In the genomic region with DNA sequence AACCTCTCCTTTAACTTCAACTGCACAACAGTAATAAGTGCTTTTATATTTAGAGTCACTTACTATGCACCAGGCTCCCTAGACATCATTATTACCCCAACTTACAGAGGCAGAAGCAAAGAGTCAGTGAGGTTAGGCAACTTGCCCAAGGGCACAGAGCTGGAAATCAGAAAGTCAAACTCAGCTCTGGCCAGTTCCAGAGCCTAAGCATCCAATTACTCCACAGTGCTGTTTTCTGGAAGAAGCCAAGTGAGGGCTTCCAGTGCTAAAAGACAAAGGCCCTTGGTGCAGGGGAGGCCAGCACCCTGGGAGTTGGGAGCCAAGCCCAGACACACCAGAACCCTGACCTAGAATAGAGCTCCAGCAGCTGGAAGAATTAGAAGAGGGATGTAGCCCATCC, we compare ENCODE assay signal across 16 cellular contexts.
"Had no signal": no experiment of that assay in that cellular context is flagged by ENCODE, and none has a peak within 500 bp of the region (broad histone marks: within the 10 kb centered on the region; RNA-seq: fewer than 3 reads in every experiment).

No MANE protein-coding gene starts in this region.

- H3K27me3 Mint-ChIP-seq: effector memory CD8-positive, alpha-beta T cell; naive thymus-derived CD8-positive, alpha-beta T cell had no signal

- H3K4me3 Mint-ChIP-seq: effector memory CD8-positive, alpha-beta T cell; naive thymus-derived CD8-positive, alpha-beta T cell; type B pancreatic cell had no signal

- H3K36me3 Mint-ChIP-seq: type B pancreatic cell had no signal

- DNase-seq: cortex of kidney; effector memory CD8-positive, alpha-beta T cell; gastrocnemius medialis; glutamatergic neuron; left lung; lower lobe of right lung; mesenchymal stem cell; naive thymus-derived CD8-positive, alpha-beta T cell; posterior cingulate gyrus; stimulated activated naive CD4-positive, alpha-beta T cell treated with Interleukin-2 at 50 U/mL for 16 hours; thyroid gland had no signal

- H3K27ac Mint-ChIP-seq: type B pancreatic cell had no signal

- H3K4me1 ChIP-seq: esophagus muscularis mucosa, gastrocnemius medialis, left lung, lower lobe of right lung, thyroid gland had no signal

- H3K4me3 ChIP-seq: esophagus muscularis mucosa, gastrocnemius medialis, left lung, lower lobe of right lung, thyroid gland had no signal

- H3K27me3 ChIP-seq: esophagus muscularis mucosa, gastrocnemius medialis, left lung, neutrophil, thyroid gland had no signal

- H3K36me3 ChIP-seq: gastrocnemius medialis, left lung, lower lobe of right lung, neutrophil, thyroid gland had no signal

- ATAC-seq: effector memory CD8-positive, alpha-beta T cell; gastrocnemius medialis; naive thymus-derived CD8-positive, alpha-beta T cell; sciatic nerve had no signal

- H3K9me3 ChIP-seq: esophagus muscularis mucosa, gastrocnemius medialis, left lung, lower lobe of right lung, neutrophil, thyroid gland had no signal

- H3K27ac ChIP-seq: epithelial cell of prostate, esophagus muscularis mucosa, gastrocnemius medialis, left lung, lower lobe of right lung, neutrophil, thyroid gland had no signal
